Comparison of ENCODE assay signal across 9 cellular contexts in genomic region chr14:22689186-22689585, GRCh38. TPM values are rescaled to one million over a fixed set of nuclear protein-coding genes. Genes with fewer than 3 reads are reported as not detected.
DNase-seq lines count a peak whose midpoint lies in the region; TF ChIP-seq lines count a peak whose summit lies in the region.
"Had no signal": no experiment of that assay in that cellular context is flagged by ENCODE, and none has a peak within 500 bp of the region (broad histone marks: within the 10 kb centered on the region; RNA-seq: fewer than 3 reads in every experiment).

No MANE protein-coding gene starts in this region.

- 0% methylated on average over 1 of the region's 1 CpG for WGBS in SK-N-SH (ENCODE audit: low lambda C conversion rate)

- H3K27ac ChIP-seq in ACC112 (ENCODE audit: low read depth, low read length) (peak overlapping the region; percentile 26; the same call in 1 of the 2 replicates), SK-N-SH (ENCODE audit: low read depth in 2 of 2, low read length in 1 of 2) (no peak overlapping the region)

- H2AFZ ChIP-seq in ACC112 (ENCODE audit: low read length, unreplicated experiment) (no peak overlapping the region), SK-N-SH (ENCODE audit: low read depth) (no peak overlapping the region)

- H3K4me3 ChIP-seq in ACC112 (ENCODE audit: low read depth, low read length) (no peak overlapping the region), SK-N-SH (ENCODE audit: low read depth in 2 of 2, low read length in 1 of 2) (no peak overlapping the region)

- no peak overlapping the region for H3K4me2 ChIP-seq in SK-N-SH

- H3K36me3 ChIP-seq in ACC112 (ENCODE audit: insufficient read depth, low read length) = no peaks in the 10 kb centered on the region
- H3K36me3 ChIP-seq in SK-N-SH (replicated peaks in 1 of 2; ENCODE audit: control insufficient read depth in 1 of 2, insufficient read depth in 2 of 2, low read length in 1 of 2) = no peaks in the 10 kb centered on the region

- no peaks in the 10 kb centered on the region for H4K20me1 ChIP-seq in SK-N-SH (ENCODE audit: insufficient read depth)

- H3K27me3 ChIP-seq in ACC112 (ENCODE audit: insufficient read depth, low read length) (no peaks in the 10 kb centered on the region), SK-N-SH (ENCODE audit: insufficient read depth) (peaks cover 21% of the 10 kb centered on the region; the same call in 1 of the 2 replicates)

- POLR2A ChIA-PET in SK-N-SH (lab: Yijun Ruan, JAX) = no interaction called here

- no peak for TF ChIP-seq EP300 in SK-N-SH (IDR thresholded peaks at IDR 0.05; ENCODE audit: borderline replicate concordance in 1 of 2, low read depth in 1 of 2, low read length in 1 of 2)

- TF ChIP-seq CTCF in SK-N-SH (IDR thresholded peaks at IDR 0.05) = no peak

- H3F3A ChIP-seq in SK-N-SH (replicated peaks; ENCODE audit: insufficient read depth) = no peaks in the 10 kb centered on the region

- H3K9ac ChIP-seq in SK-N-SH = no peak overlapping the region

- DNase-seq in GM04504 (ENCODE audit: low read depth) (peak; percentile 56), SK-N-SH (no peak), glomerular endothelial cell (ENCODE audit: extremely low read depth, low read depth, low spot score) (peak; percentile 97), GDM1 (lab: John Stamatoyannopoulos, UW) (no peak), mucosa of gallbladder (ENCODE audit: low spot score) (no peak), NCI-H2227 (lab: John Stamatoyannopoulos, UW; ENCODE audit: unreplicated experiment) (no peak)
- DNase-seq in stimulated activated CD4-positive, alpha-beta T cell treated with anti-CD3 and anti-CD28 coated beads, Interleukin-2, amount 100 ng/mL, for 48 hours = no peak

- H3K79me2 ChIP-seq in ACC112 (ENCODE audit: control insufficient read depth, insufficient read depth, low read length, unreplicated experiment) = no peaks in the 10 kb centered on the region
- no peaks in the 10 kb centered on the region for H3K79me2 ChIP-seq in SK-N-SH (ENCODE audit: insufficient read depth)

- no peaks in the 10 kb centered on the region for H3K9me2 ChIP-seq in SK-N-SH

- CTCF ChIA-PET in SK-N-SH (lab: Yijun Ruan, JAX) = interaction anchor here (0.7 to 1.4 kb wide), 4 partner anchors 30 to 163 kb away, joined by 3 to 5 read pairs (median 4); no protein-coding TSS in a partner anchor

- no peak for TF ChIP-seq RAD21 in SK-N-SH (IDR thresholded peaks at IDR 0.05; ENCODE audit: low read length)

- H3K4me1 ChIP-seq in ACC112 (ENCODE audit: control insufficient read depth, insufficient read depth, low read length, unreplicated experiment) (peaks cover 22% of the 10 kb centered on the region), SK-N-SH (ENCODE audit: control insufficient read depth in 1 of 2, insufficient read depth in 2 of 2, low read depth in 1 of 2, low read length in 1 of 2) (no peaks in the 10 kb centered on the region)

- no peaks in the 10 kb centered on the region for H3K9me3 ChIP-seq in SK-N-SH

TF ChIP-seq in SK-N-SH, 30 proteins besides CTCF, POLR2A, EP300 and RAD21 (continues in another document):
- TF ChIP-seq USF2 (IDR thresholded peaks at IDR 0.05; ENCODE audit: borderline replicate concordance, low read depth, low read length) (no peak), MAX (IDR thresholded peaks at IDR 0.05; ENCODE audit: low read depth) (no peak), FOSL2 (IDR thresholded peaks at IDR 0.05; ENCODE audit: borderline replicate concordance, low read depth) (peak; percentile 32), TCF12 (IDR thresholded peaks at IDR 0.05) (peak; percentile 69), GATA2 (CRISPR knock-in tag; IDR thresholded peaks at IDR 0.05) (no peak), EZH2phosphoT487 (IDR thresholded peaks at IDR 0.05; ENCODE audit: borderline replicate concordance, low read depth) (no peak), SMC3 (IDR thresholded peaks at IDR 0.05; ENCODE audit: low read depth, low read length) (no peak), POLR2AphosphoS5 (IDR thresholded peaks at IDR 0.05; ENCODE audit: low read depth, low read length) (no peak), GABPA (IDR thresholded peaks at IDR 0.05; ENCODE audit: low read depth) (no peak), NRF1 (IDR thresholded peaks at IDR 0.05; ENCODE audit: low read depth, low read length) (no peak), SIN3A (IDR thresholded peaks at IDR 0.05; ENCODE audit: borderline replicate concordance, low read depth, low read length) (no peak), USF1 (IDR thresholded peaks at IDR 0.05; ENCODE audit: borderline replicate concordance, low read depth) (no peak), PBX3 (IDR thresholded peaks at IDR 0.05) (peak; percentile 45; the same call in 1 of the 2 replicates), MXI1 (IDR thresholded peaks at IDR 0.05; ENCODE audit: low read depth, low read length) (no peak), JUND (IDR thresholded peaks at IDR 0.05) (no peak), TAF1 (IDR thresholded peaks at IDR 0.05; ENCODE audit: borderline replicate concordance, low read depth, low read length) (no peak), ZBTB33 (IDR thresholded peaks at IDR 0.05; ENCODE audit: borderline replicate concordance, low read depth) (no peak), TEAD4 (IDR thresholded peaks at IDR 0.05; ENCODE audit: borderline replicate concordance, insufficient read depth) (no peak), IRF3 (IDR thresholded peaks at IDR 0.05; ENCODE audit: low read depth, low read length) (no peak), FOXJ3 (CRISPR knock-in tag; IDR thresholded peaks at IDR 0.05) (no peak), FOXM1 (IDR thresholded peaks at IDR 0.05; ENCODE audit: low read depth) (no peak), RCOR1 (IDR thresholded peaks at IDR 0.05; ENCODE audit: low read length) (no peak), CHD2 (IDR thresholded peaks at IDR 0.05; ENCODE audit: low read length, partially characterized antibody) (no peak)

RNA-seq across cellular contexts. Expression of gene OR6J1, which starts 45.0 kb away (rescaled TPM):
- not detected in 2 replicates for polyA plus RNA-seq in SK-N-SH (2012; rRNA removed)
- polyA plus RNA-seq in SK-N-SH (2012; cell fraction: cytosol; rRNA removed) = not detected in 2 replicates
- polyA plus RNA-seq in SK-N-SH (2012; cell fraction: nucleus; rRNA removed) = not detected in 2 replicates
- total RNA-seq in glomerular endothelial cell (not detected in 2 replicates), mucosa of gallbladder (not detected)
- total RNA-seq: H1 had no signal
- polyA plus RNA-seq: H1 had no signal

Comparison
In these comparisons a context has a peak if more than half of its experiments do, and no peak if none do; other contexts are left out.
1. DNase-seq: peak in GM04504 (single experiment) and glomerular endothelial cell (single experiment); none in SK-N-SH (single experiment), GDM1 (single experiment), mucosa of gallbladder (single experiment), stimulated activated CD4-positive, alpha-beta T cell treated with anti-CD3 and anti-CD28 coated beads, Interleukin-2, amount 100 ng/mL, for 48 hours (0 of 2) and NCI-H2227 (single experiment).